ENCODE assay signal across 8 cellular contexts in genomic region chr22:23180893-23181762, GRCh38. TPM values are rescaled to one million over a fixed set of nuclear protein-coding genes. Genes with fewer than 3 reads are reported as not detected.
DNase-seq lines count a peak whose midpoint lies in the region; ATAC-seq and TF ChIP-seq lines count a peak whose summit lies in the region.

No MANE protein-coding gene starts in this region.

- H3K36me3 Mint-ChIP-seq in activated naive CD4-positive, alpha-beta T cell treated with anti-CD3 and anti-CD28 coated beads for 36 hours (ENCODE audit: low read depth): peaks cover 27% of the 10 kb centered on the region

- H3K4me3 ChIP-seq in AG10803 (ENCODE audit: low read length) (peak overlapping the region; percentile 76), iPS-11a (ENCODE audit: low read depth, low read length) (peak overlapping the region; percentile 78)

- H3K9me3 Mint-ChIP-seq in activated naive CD4-positive, alpha-beta T cell treated with anti-CD3 and anti-CD28 coated beads for 36 hours: peaks cover 5% of the 10 kb centered on the region

- DNase-seq in AG10803 (ENCODE audit: low read depth) (no peak), epidermal melanocyte (ENCODE audit: insufficient read length, low spot score) (no peak), G401 (ENCODE audit: low spot score) (no peak)
- peak; percentile 41 for DNase-seq in activated naive CD4-positive, alpha-beta T cell treated with anti-CD3 and anti-CD28 coated beads for 36 hours
- DNase-seq in stimulated activated CD4-positive, alpha-beta T cell treated with anti-CD3 and anti-CD28 coated beads, Interleukin-2, amount 100 ng/mL, for 24 hours: peak; percentile 30 to 35

- in situ Hi-C loops in G401 (cut with HindIII; ENCODE audit: low sequenced_read_pairs): no loop called here

- ATAC-seq in HG02885 (IDR thresholded peaks at IDR 0.05; ENCODE audit: poor library complexity, unreplicated experiment) (peak; percentile 5), HG03196 (IDR thresholded peaks at IDR 0.05; ENCODE audit: unreplicated experiment) (no peak)

- intact Hi-C loops in activated naive CD4-positive, alpha-beta T cell treated with anti-CD3 and anti-CD28 coated beads for 36 hours (cut with micrococcal nuclease): no loop called here

- H3K4me1 Mint-ChIP-seq in activated naive CD4-positive, alpha-beta T cell treated with anti-CD3 and anti-CD28 coated beads for 36 hours (ENCODE audit: low read depth): peaks cover 56% of the 10 kb centered on the region

- CTCF ChIA-PET in activated naive CD4-positive, alpha-beta T cell treated with anti-CD3 and anti-CD28 coated beads for 36 hours (lab: Charles Lee): interaction anchor here (1.1 to 9.2 kb wide), 5 partner anchors 44 to 109 kb away, joined by 5 to 167 read pairs (median 6); no protein-coding TSS in a partner anchor

- TF ChIP-seq CTCF in AG10803 (conservative IDR thresholded peaks at IDR 0.05; ENCODE audit: low read length): no peak

- H3K4me3 Mint-ChIP-seq in activated naive CD4-positive, alpha-beta T cell treated with anti-CD3 and anti-CD28 coated beads for 36 hours: peak overlapping the region; percentile 97

- no peaks in the 10 kb centered on the region for H3K27me3 Mint-ChIP-seq in activated naive CD4-positive, alpha-beta T cell treated with anti-CD3 and anti-CD28 coated beads for 36 hours (ENCODE audit: low read depth)

- peak overlapping the region; percentile 92 for H3K27ac Mint-ChIP-seq in activated naive CD4-positive, alpha-beta T cell treated with anti-CD3 and anti-CD28 coated beads for 36 hours

RNA-seq across cellular contexts. Expression of gene BCR, which starts 0.8 kb away (rescaled TPM):
- 10 to 100 TPM; 62.3 to 63.3 TPM for total RNA-seq in activated naive CD4-positive, alpha-beta T cell treated with anti-CD3 and anti-CD28 coated beads for 36 hours
- total RNA-seq in G401 (2014; rRNA removed; shearing (Covaris generic)): 32.4 and 55.9 TPM in 2 replicates

RNA-seq across cellular contexts. Expression of gene RAB36, which starts 35.9 kb away (rescaled TPM):
- total RNA-seq in activated naive CD4-positive, alpha-beta T cell treated with anti-CD3 and anti-CD28 coated beads for 36 hours: not detected
- total RNA-seq in G401 (2014; rRNA removed; shearing (Covaris generic)): 1.5 and 3.3 TPM in 2 replicates

RNA-seq across cellular contexts. Expression of gene RSPH14, which starts 39.3 kb away (rescaled TPM):
- total RNA-seq in activated naive CD4-positive, alpha-beta T cell treated with anti-CD3 and anti-CD28 coated beads for 36 hours: under 1 TPM; 0.33 to 0.35 TPM
- 1.7 TPM in 1 of 2 replicates, not detected in the other for total RNA-seq in G401 (2014; rRNA removed; shearing (Covaris generic))

Comparison
In these comparisons a context has a peak if more than half of its experiments do, and no peak if none do; other contexts are left out.
1. DNase-seq: peak in activated naive CD4-positive, alpha-beta T cell treated with anti-CD3 and anti-CD28 coated beads for 36 hours (single experiment) and stimulated activated CD4-positive, alpha-beta T cell treated with anti-CD3 and anti-CD28 coated beads, Interleukin-2, amount 100 ng/mL, for 24 hours (2 of 2); none in AG10803 (single experiment), epidermal melanocyte (single experiment) and G401 (single experiment).